Comparison of ENCODE assay signal across 21 cellular contexts in genomic region chr4:113725963-113726362, GRCh38. TPM values are rescaled to one million over a fixed set of nuclear protein-coding genes. Genes with fewer than 3 reads are reported as not detected.
A peak's percentile ranks its signal among the peaks of the same experiment; 100 is the strongest.
DNase-seq lines count a peak whose midpoint lies in the region; ATAC-seq and TF ChIP-seq lines count a peak whose summit lies in the region.
"Had no signal": no experiment of that assay in that cellular context is flagged by ENCODE, and none has a peak within 500 bp of the region (broad histone marks: within the 10 kb centered on the region; RNA-seq: fewer than 3 reads in every experiment).

No MANE protein-coding gene starts in this region.

- H3K27me3 ChIP-seq in Karpas-422 (ENCODE audit: low read length): no peaks in the 10 kb centered on the region
- H3K27me3 ChIP-seq: MG63 had no signal

- peak overlapping the region; percentile 17 to 33 for H3K27ac Mint-ChIP-seq in natural killer cell
- no peak overlapping the region for H3K27ac Mint-ChIP-seq in natural killer cell treated with Interleukin-12 subunit alpha and Interleukin-12 subunit beta and Interleukin-15 and Interleukin-18, amount 100 ng/mL, for 72 hours
- peak overlapping the region; percentile 12 for H3K27ac Mint-ChIP-seq in activated B cell treated with CpG ODN at 0.5 μM for 24 hours
- H3K27ac Mint-ChIP-seq in progenitor cell of endocrine pancreas: peak overlapping the region; percentile 56
- H3K27ac Mint-ChIP-seq: CD4-positive, CD25-positive, alpha-beta regulatory T cell had no signal

- intact Hi-C loops in natural killer cell (cut with micrococcal nuclease) (no loop called here), activated B cell treated with CpG ODN at 0.5 μM for 24 hours (cut with micrococcal nuclease) (loop anchor here (2.0 to 5.0 kb wide), 2 partner anchors 13 to 34 kb away; no protein-coding TSS in a partner anchor)

- H3K9me3 ChIP-seq in Karpas-422 (ENCODE audit: low read length): no peaks in the 10 kb centered on the region
- H3K9me3 ChIP-seq: MG63, SK-N-SH had no signal

- CTCF ChIA-PET in activated B cell treated with CpG ODN at 0.5 μM for 24 hours (lab: Charles Lee): no interaction called here

- H2AFZ ChIP-seq in Karpas-422 (ENCODE audit: low read length): no peak overlapping the region

- H3K4me3 ChIP-seq in Karpas-422 (ENCODE audit: low read length) (no peak overlapping the region), coronary artery (no peak overlapping the region)
- H3K4me3 ChIP-seq: MG63 had no signal

- H3K27ac ChIP-seq in Karpas-422 (ENCODE audit: low read length) (peak overlapping the region; percentile 33), coronary artery (no peak overlapping the region)

- H4K20me1 ChIP-seq in Karpas-422 (ENCODE audit: insufficient read depth, low read depth, low read length): 0 out of 2 replicates have a peak, but pooled peaks cover 3% of the 10 kb centered on the region

- H3K4me1 ChIP-seq in Karpas-422 (ENCODE audit: low read length): peaks cover 93% of the 10 kb centered on the region

- peak overlapping the region; percentile 12 for H3K4me2 ChIP-seq in Karpas-422 (ENCODE audit: low read depth, low read length, poor library complexity, severe bottlenecking)
- H3K4me2 ChIP-seq: SK-N-SH had no signal

- POLR2A ChIA-PET in activated B cell treated with CpG ODN at 0.5 μM for 24 hours (lab: Charles Lee): no interaction called here

- H3K9me3 Mint-ChIP-seq in natural killer cell (no peaks in the 10 kb centered on the region), activated B cell treated with CpG ODN at 0.5 μM for 24 hours (no peaks in the 10 kb centered on the region), progenitor cell of endocrine pancreas (ENCODE audit: low read depth) (no peaks in the 10 kb centered on the region)
- H3K9me3 Mint-ChIP-seq in natural killer cell treated with Interleukin-12 subunit alpha and Interleukin-12 subunit beta and Interleukin-15 and Interleukin-18, amount 100 ng/mL, for 72 hours: no peaks in the 10 kb centered on the region
- H3K9me3 Mint-ChIP-seq: CD4-positive, CD25-positive, alpha-beta regulatory T cell had no signal

- H3K4me1 Mint-ChIP-seq in natural killer cell (peaks cover 52 to 55% of the 10 kb centered on the region in 2 donors), activated B cell treated with CpG ODN at 0.5 μM for 24 hours (peaks cover 69% of the 10 kb centered on the region), progenitor cell of endocrine pancreas (ENCODE audit: low read depth) (peaks cover 57% of the 10 kb centered on the region)
- H3K4me1 Mint-ChIP-seq in natural killer cell treated with Interleukin-12 subunit alpha and Interleukin-12 subunit beta and Interleukin-15 and Interleukin-18, amount 100 ng/mL, for 72 hours (ENCODE audit: low read depth in 2 of 2): peaks cover 28 to 46% of the 10 kb centered on the region in 2 donors

- no peak overlapping the region for H3K9ac ChIP-seq in Karpas-422 (ENCODE audit: low read length)
- H3K9ac ChIP-seq: SK-N-SH had no signal

- peaks cover 99% of the 10 kb centered on the region for H3K79me2 ChIP-seq in Karpas-422 (ENCODE audit: low read length)

- H3K4me3 Mint-ChIP-seq in natural killer cell: no peak overlapping the region
- no peak overlapping the region for H3K4me3 Mint-ChIP-seq in natural killer cell treated with Interleukin-12 subunit alpha and Interleukin-12 subunit beta and Interleukin-15 and Interleukin-18, amount 100 ng/mL, for 72 hours
- no peak overlapping the region for H3K4me3 Mint-ChIP-seq in activated B cell treated with CpG ODN at 0.5 μM for 24 hours
- H3K4me3 Mint-ChIP-seq in progenitor cell of endocrine pancreas (ENCODE audit: low read depth): no peak overlapping the region

- TF ChIP-seq CTCF in natural killer cell (IDR thresholded peaks at IDR 0.05) (no peak), activated B cell treated with CpG ODN at 0.5 μM for 24 hours (IDR thresholded peaks at IDR 0.05) (no peak), progenitor cell of endocrine pancreas (IDR thresholded peaks at IDR 0.05; ENCODE audit: unreplicated experiment) (no peak), coronary artery (IDR thresholded peaks at IDR 0.05) (no peak)

- DNase-seq in natural killer cell (no peak), Karpas-422 (no peak), activated B cell treated with CpG ODN at 0.5 μM for 24 hours (no peak), progenitor cell of endocrine pancreas (ENCODE audit: low spot score, unreplicated experiment) (no peak), coronary artery (ENCODE audit: low spot score) (no peak), GM03348 (ENCODE audit: low spot score) (no peak)
- no peak for DNase-seq in natural killer cell treated with Interleukin-12 subunit alpha and Interleukin-12 subunit beta and Interleukin-15 and Interleukin-18, amount 100 ng/mL, for 72 hours (ENCODE audit: low spot score)
- DNase-seq: CD4-positive, CD25-positive, alpha-beta regulatory T cell; COR-L47; DMS79; GOT3; MG63; NCI-H1417; NCI-H1694 treated with DMSO at 0.1 percent for 48 hours; NCI-H2081 treated with DMSO at 0.1 percent for 48 hours; NCI-H2171 treated with DMSO at 0.1 percent for 48 hours; NCI-H526 treated with DMSO at 0.1 percent for 48 hours; SIG-M5; SK-N-SH had no signal

- H3K36me3 Mint-ChIP-seq in natural killer cell (no peaks in the 10 kb centered on the region), activated B cell treated with CpG ODN at 0.5 μM for 24 hours (ENCODE audit: low read depth) (peaks cover 28% of the 10 kb centered on the region), progenitor cell of endocrine pancreas (ENCODE audit: insufficient read depth) (peaks cover 6% of the 10 kb centered on the region)
- H3K36me3 Mint-ChIP-seq in natural killer cell treated with Interleukin-12 subunit alpha and Interleukin-12 subunit beta and Interleukin-15 and Interleukin-18, amount 100 ng/mL, for 72 hours: peaks cover 5% of the 10 kb centered on the region

- no peaks in the 10 kb centered on the region for H3K9me2 ChIP-seq in Karpas-422 (replicated peaks; ENCODE audit: insufficient read depth, low read length)
- H3K9me2 ChIP-seq: SK-N-SH had no signal

- H3K36me3 ChIP-seq in Karpas-422 (ENCODE audit: insufficient read depth, low read length): peaks cover 11% of the 10 kb centered on the region

- no peaks in the 10 kb centered on the region for H3K27me3 Mint-ChIP-seq in natural killer cell (ENCODE audit: low read depth in 2 of 2)
- H3K27me3 Mint-ChIP-seq in natural killer cell treated with Interleukin-12 subunit alpha and Interleukin-12 subunit beta and Interleukin-15 and Interleukin-18, amount 100 ng/mL, for 72 hours: no peaks in the 10 kb centered on the region
- H3K27me3 Mint-ChIP-seq in activated B cell treated with CpG ODN at 0.5 μM for 24 hours: no peaks in the 10 kb centered on the region
- H3K27me3 Mint-ChIP-seq in progenitor cell of endocrine pancreas: no peaks in the 10 kb centered on the region
- H3K27me3 Mint-ChIP-seq: CD4-positive, CD25-positive, alpha-beta regulatory T cell had no signal

- no peak for ATAC-seq in natural killer cell
- ATAC-seq in natural killer cell treated with Interleukin-12 subunit alpha and Interleukin-12 subunit beta and Interleukin-15 and Interleukin-18, amount 100 ng/mL, for 72 hours: no peak
- no peak for ATAC-seq in activated B cell treated with CpG ODN at 0.5 μM for 24 hours (ENCODE audit: low read depth)
- ATAC-seq: HCT116, Panc1 had no signal

RNA-seq across cellular contexts. Expression of gene CAMK2D, which starts 35.6 kb away (rescaled TPM):
- total RNA-seq in natural killer cell (10 to 100 TPM; 31.6 to 40.1 (median 34.5) TPM), activated B cell treated with CpG ODN at 0.5 μM for 24 hours (62.7 and 72.9 TPM in 2 replicates), progenitor cell of endocrine pancreas (72.2 and 74.4 TPM in 2 replicates)
- total RNA-seq in natural killer cell treated with Interleukin-12 subunit alpha and Interleukin-12 subunit beta and Interleukin-15 and Interleukin-18, amount 100 ng/mL, for 72 hours: 10 to 100 TPM; 43.0 to 59.6 TPM
- 114 and 165 TPM in 2 replicates for total RNA-seq in Karpas-422 (2014; rRNA removed; shearing (Covaris generic); ENCODE audit: low replicate concordance)

Comparison
In these comparisons a context has a peak if more than half of its experiments do, and no peak if none do; other contexts are left out.
1. H3K27ac Mint-ChIP-seq: peak in natural killer cell (2 of 2), activated B cell treated with CpG ODN at 0.5 μM for 24 hours (single experiment) and progenitor cell of endocrine pancreas (single experiment); none in natural killer cell treated with Interleukin-12 subunit alpha and Interleukin-12 subunit beta and Interleukin-15 and Interleukin-18, amount 100 ng/mL, for 72 hours (0 of 2).